In the genomic region with DNA sequence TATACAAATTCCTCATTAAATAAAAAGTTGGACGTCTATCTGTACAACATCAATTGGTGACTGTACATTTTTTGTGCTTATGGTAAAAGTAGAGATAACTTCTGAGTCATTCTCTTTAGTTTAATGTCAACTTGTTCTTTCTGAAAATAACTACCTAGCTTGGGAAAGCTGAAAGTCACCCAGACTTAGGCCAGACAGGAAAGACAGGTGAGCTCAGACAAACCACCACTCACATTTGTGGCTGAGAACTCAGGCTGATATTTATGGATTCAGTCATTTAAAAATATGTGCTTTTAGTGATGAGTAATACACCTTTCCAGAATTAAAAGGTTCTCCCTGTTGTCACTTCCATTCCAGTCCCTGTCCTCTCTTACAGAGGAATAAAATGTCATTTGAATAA, we compare ENCODE assay signal across 21 cellular contexts. TPM values are rescaled to one million over a fixed set of nuclear protein-coding genes. Genes with fewer than 3 reads are reported as not detected.
"Had no signal": no experiment of that assay in that cellular context is flagged by ENCODE, and none has a peak within 500 bp of the region (broad histone marks: within the 10 kb centered on the region; RNA-seq: fewer than 3 reads in every experiment).

No MANE protein-coding gene starts in this region.

- H3K9ac ChIP-seq: parathyroid adenoma had no signal

- H3K9me3 ChIP-seq: psoas muscle, right lobe of liver, stomach, thoracic aorta had no signal

- H3K4me3 ChIP-seq: coronary artery, heart left ventricle, psoas muscle, right lobe of liver, spleen, stomach, thoracic aorta had no signal

- H3K9me3 Mint-ChIP-seq: type B pancreatic cell had no signal

- H3K4me3 Mint-ChIP-seq: endodermal cell; naive thymus-derived CD4-positive, alpha-beta T cell; nephron progenitor cell; stimulated activated naive B cell treated with anti-CD40 and anti-IgM and Interleukin-4, amounts not matched to agents 10 μg/mL and 1 μg/mL and 100 μg/mL, for 72 hours; type B pancreatic cell had no signal

- H3K36me3 ChIP-seq: heart left ventricle, right lobe of liver, spleen, stomach, thoracic aorta had no signal

- H3K79me2 ChIP-seq: parathyroid adenoma had no signal

- H3K27me3 ChIP-seq: heart left ventricle, right lobe of liver, stomach had no signal

- H3K4me1 ChIP-seq: parathyroid adenoma, psoas muscle, right lobe of liver, spleen had no signal

- ATAC-seq: heart left ventricle; naive thymus-derived CD4-positive, alpha-beta T cell; psoas muscle; right lobe of liver; stimulated activated naive B cell treated with anti-CD40 and anti-IgM and Interleukin-4, amounts not matched to agents 10 μg/mL and 1 μg/mL and 100 μg/mL, for 72 hours had no signal

- H3K36me3 Mint-ChIP-seq: naive thymus-derived CD4-positive, alpha-beta T cell; stimulated activated naive B cell treated with anti-CD40 and anti-IgM and Interleukin-4, amounts not matched to agents 10 μg/mL and 1 μg/mL and 100 μg/mL, for 72 hours; type B pancreatic cell had no signal

- H3K4me1 Mint-ChIP-seq: naive thymus-derived CD4-positive, alpha-beta T cell; nephron progenitor cell had no signal

- H3K27ac ChIP-seq: coronary artery, heart left ventricle, parathyroid adenoma, psoas muscle, right lobe of liver, spleen, stomach, thoracic aorta had no signal

- H2AFZ ChIP-seq: parathyroid adenoma had no signal

- H3K27ac Mint-ChIP-seq: endodermal cell; naive thymus-derived CD4-positive, alpha-beta T cell; nephron progenitor cell; stimulated activated naive B cell treated with anti-CD40 and anti-IgM and Interleukin-4, amounts not matched to agents 10 μg/mL and 1 μg/mL and 100 μg/mL, for 72 hours; type B pancreatic cell had no signal

- DNase-seq: effector CD4-positive, alpha-beta T cell; endodermal cell; heart left ventricle; hippocampal formation; naive thymus-derived CD4-positive, alpha-beta T cell; nephron progenitor cell; psoas muscle; retina; right lobe of liver; spleen; stimulated activated CD4-positive, alpha-beta T cell treated with anti-CD3 and anti-CD28 coated beads, Interleukin-15, amount 100 ng/mL, for 24 hours; stimulated activated CD4-positive, alpha-beta T cell treated with anti-CD3 and anti-CD28 coated beads, Interleukin-1b, Interleukin-23, amount 100 ng/mL, for 48 hours; stimulated activated CD4-positive, alpha-beta T cell treated with anti-CD3 and anti-CD28 coated beads, Interleukin-4, amount 100 ng/mL, for 4 hours; stimulated activated naive B cell treated with anti-CD40 and anti-IgM and Interleukin-4, amounts not matched to agents 10 μg/mL and 1 μg/mL and 100 μg/mL, for 72 hours; stomach; substantia nigra had no signal

RNA-seq across cellular contexts. Expression of gene ENTREP1, which starts 31.8 kb away (rescaled TPM):
- total RNA-seq: mononuclear cell; naive thymus-derived CD4-positive, alpha-beta T cell had no signal
- polyA plus RNA-seq: naive thymus-derived CD4-positive, alpha-beta T cell had no signal
